ENCODE assay signal across 8 cellular contexts in the genomic region with DNA sequence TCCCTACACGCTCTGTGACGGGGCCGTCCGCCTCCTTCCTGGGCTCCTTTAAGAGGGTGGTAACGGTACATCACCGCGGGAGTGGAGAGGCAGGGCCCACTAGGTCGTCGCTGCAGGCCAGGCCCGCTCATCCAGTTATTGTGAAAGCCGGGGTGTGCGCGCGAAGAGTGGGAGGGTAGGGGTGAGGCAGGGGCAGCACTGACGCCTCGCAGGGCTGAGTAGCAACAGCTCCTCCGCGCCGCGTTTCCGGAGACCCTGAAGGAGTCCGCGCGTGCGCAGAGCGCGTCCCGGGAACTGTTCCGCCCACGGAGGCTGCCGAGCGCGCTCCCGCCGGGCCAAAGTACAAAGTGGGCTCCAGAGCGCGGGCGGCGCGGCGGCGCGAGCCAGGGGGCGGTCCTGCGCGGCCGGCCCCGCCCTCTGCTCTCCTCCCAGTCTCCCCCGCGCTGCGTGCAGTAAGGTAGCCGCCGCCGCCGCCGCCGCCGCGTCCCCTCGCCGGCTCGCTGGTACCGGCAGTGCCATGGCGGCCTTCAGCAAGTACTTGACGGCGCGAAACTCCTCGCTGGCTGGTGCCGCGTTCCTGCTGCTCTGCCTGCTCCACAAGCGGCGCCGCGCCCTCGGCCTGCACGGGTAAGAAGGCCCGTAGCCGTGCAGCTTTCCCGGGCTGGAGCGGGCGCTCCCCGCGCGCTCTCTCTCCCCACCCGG. TPM values are rescaled to one million over a fixed set of nuclear protein-coding genes. Genes with fewer than 3 reads are reported as not detected.
DNase-seq lines count a peak whose midpoint lies in the region; ATAC-seq and TF ChIP-seq lines count a peak whose summit lies in the region.

A gene (plus strand): TSS at position 428 of the 702 bp plus-strand sequence. CDS start 90 bp downstream, at position 518.

- peaks cover 14% of the 10 kb centered on the region for H4K20me1 ChIP-seq in SK-N-SH (ENCODE audit: insufficient read depth)

- peak within 1 kb of the TSS; percentile 85 to 98 for H3K27ac ChIP-seq in SK-N-SH (ENCODE audit: low read depth in 2 of 2, low read length in 1 of 2)
- peak within 1 kb of the TSS; percentile 98 for H3K27ac ChIP-seq in suprapubic skin

- peaks cover 12% of the 10 kb centered on the region for H3F3A ChIP-seq in SK-N-SH (replicated peaks; ENCODE audit: insufficient read depth)

- DNase-seq in NCI-H1092 (lab: John Stamatoyannopoulos, UW) (peak; percentile 96), SK-N-SH (peak; percentile 96), globus pallidus (ENCODE audit: low spot score) (peak; percentile 96), occipital lobe (lab: John Stamatoyannopoulos, UW) (peak; percentile 92), suprapubic skin (ENCODE audit: low spot score in 2 of 2) (peak; percentile 98)
- peak; percentile 97 for DNase-seq in activated naive CD4-positive, alpha-beta T cell treated with anti-CD3 and anti-CD28 coated beads, Interleukin-2, amount 50 U/mL, for 16 hours

- no peak for TF ChIP-seq CTCF in SK-N-SH (IDR thresholded peaks at IDR 0.05)
- no peak for TF ChIP-seq CTCF in suprapubic skin (IDR thresholded peaks at IDR 0.05)

- TF ChIP-seq POLR2A in suprapubic skin (IDR thresholded peaks at IDR 0.05) = peak; percentile 3 to 46

- H3K9ac ChIP-seq in SK-N-SH = peak within 1 kb of the TSS; percentile 80

- H3K4me1 ChIP-seq in SK-N-SH (ENCODE audit: control insufficient read depth in 1 of 2, insufficient read depth in 2 of 2, low read depth in 1 of 2, low read length in 1 of 2) = peaks cover 22 to 24% of the 10 kb centered on the region in 2 experiments
- peaks cover 47% of the 10 kb centered on the region for H3K4me1 ChIP-seq in suprapubic skin

- ATAC-seq in HG02588 (IDR thresholded peaks at IDR 0.05; ENCODE audit: unreplicated experiment) = peak; percentile 96

- H3K27me3 ChIP-seq in SK-N-SH (ENCODE audit: insufficient read depth) (no peaks in the 10 kb centered on the region), suprapubic skin (no peaks in the 10 kb centered on the region)

- TF ChIP-seq EP300 in SK-N-SH (IDR thresholded peaks at IDR 0.05; ENCODE audit: borderline replicate concordance in 1 of 2, low read depth in 1 of 2, low read length in 1 of 2) = no peak
- no peak for TF ChIP-seq EP300 in suprapubic skin (IDR thresholded peaks at IDR 0.05)

- POLR2A ChIA-PET in SK-N-SH (lab: Yijun Ruan, JAX) = interaction anchor here (0.6 to 1.9 kb wide), 4 partner anchors 14 to 871 kb away, joined by 3 to 5 read pairs (median 4); no protein-coding TSS in a partner anchor

- TF ChIP-seq RAD21 in SK-N-SH (IDR thresholded peaks at IDR 0.05; ENCODE audit: low read length) = no peak

- no peaks in the 10 kb centered on the region for H3K36me3 ChIP-seq in SK-N-SH (replicated peaks in 1 of 2; ENCODE audit: control insufficient read depth in 1 of 2, insufficient read depth in 2 of 2, low read length in 1 of 2)
- H3K36me3 ChIP-seq in suprapubic skin = no peaks in the 10 kb centered on the region

- WGBS in SK-N-SH (ENCODE audit: low lambda C conversion rate) = under 1% methylated on average over 21 of the region's 85 CpGs
- WGBS in suprapubic skin = 2% methylated on average over 18 of the region's 85 CpGs

- peaks cover 42% of the 10 kb centered on the region for H3K79me2 ChIP-seq in SK-N-SH (ENCODE audit: insufficient read depth)

- H3K4me3 ChIP-seq in GM08714 (ENCODE audit: low read length) = peak within 1 kb of the TSS; percentile 81
- H3K4me3 ChIP-seq in SK-N-SH (ENCODE audit: low read depth in 2 of 2, low read length in 1 of 2) = peak within 1 kb of the TSS; percentile 78 to 96
- H3K4me3 ChIP-seq in suprapubic skin = peak within 1 kb of the TSS; percentile 98

- CTCF ChIA-PET in SK-N-SH (lab: Yijun Ruan, JAX) = interaction anchor here (1.3 to 2.1 kb wide), 3 partner anchors 23 to 387 kb away, joined by 3 to 11 read pairs (median 3); no protein-coding TSS in a partner anchor

- no peaks in the 10 kb centered on the region for H3K9me2 ChIP-seq in SK-N-SH

- H3K4me2 ChIP-seq in SK-N-SH = peak within 1 kb of the TSS; percentile 80

- H2AFZ ChIP-seq in SK-N-SH (ENCODE audit: low read depth) = peak within 1 kb of the TSS; percentile 95

- H3K9me3 ChIP-seq in SK-N-SH (no peaks in the 10 kb centered on the region), suprapubic skin (no peaks in the 10 kb centered on the region)

TF ChIP-seq in SK-N-SH, 30 proteins besides CTCF, POLR2A, EP300 and RAD21 (continues in another document):
- TF ChIP-seq, protein P1, sequence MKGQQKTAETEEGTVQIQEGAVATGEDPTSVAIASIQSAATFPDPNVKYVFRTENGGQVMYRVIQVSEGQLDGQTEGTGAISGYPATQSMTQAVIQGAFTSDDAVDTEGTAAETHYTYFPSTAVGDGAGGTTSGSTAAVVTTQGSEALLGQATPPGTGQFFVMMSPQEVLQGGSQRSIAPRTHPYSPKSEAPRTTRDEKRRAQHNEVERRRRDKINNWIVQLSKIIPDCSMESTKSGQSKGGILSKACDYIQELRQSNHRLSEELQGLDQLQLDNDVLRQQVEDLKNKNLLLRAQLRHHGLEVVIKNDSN (IDR thresholded peaks at IDR 0.05; ENCODE audit: borderline replicate concordance, low read depth) = no peak
- TF ChIP-seq JUND (IDR thresholded peaks at IDR 0.05) (no peak), NRF1 (IDR thresholded peaks at IDR 0.05; ENCODE audit: low read depth, low read length) (peak; percentile 84), FOXJ3 (CRISPR knock-in tag; IDR thresholded peaks at IDR 0.05) (0 out of 2 replicates have a peak, but pooled peaks have one; percentile 13), MXI1 (IDR thresholded peaks at IDR 0.05; ENCODE audit: low read depth, low read length) (no peak; the same call in 1 of the 2 replicates), SIN3A (IDR thresholded peaks at IDR 0.05; ENCODE audit: borderline replicate concordance, low read depth, low read length) (peak; percentile 45; the same call in 1 of the 2 replicates), TAF1 (IDR thresholded peaks at IDR 0.05; ENCODE audit: borderline replicate concordance, low read depth, low read length) (peak; percentile 48; the same call in 1 of the 2 replicates), FOSL2 (IDR thresholded peaks at IDR 0.05; ENCODE audit: borderline replicate concordance, low read depth) (no peak), POLR2AphosphoS5 (IDR thresholded peaks at IDR 0.05; ENCODE audit: low read depth, low read length) (peak; percentile 82), MEF2A (IDR thresholded peaks at IDR 0.05; ENCODE audit: borderline replicate concordance, low read depth) (no peak), RCOR1 (IDR thresholded peaks at IDR 0.05; ENCODE audit: low read length) (0 out of 2 replicates have a peak, but pooled peaks have one; percentile 23), GATA2 (CRISPR knock-in tag; IDR thresholded peaks at IDR 0.05) (peak; percentile 34; the same call in 1 of the 2 replicates), RFX5 (IDR thresholded peaks at IDR 0.05; ENCODE audit: low read length) (peak; percentile 38; the same call in 1 of the 2 replicates), NFIC (IDR thresholded peaks at IDR 0.05; ENCODE audit: borderline replicate concordance) (no peak), SMC3 (IDR thresholded peaks at IDR 0.05; ENCODE audit: low read depth, low read length) (no peak), CHD2 (IDR thresholded peaks at IDR 0.05; ENCODE audit: low read length, partially characterized antibody) (peak; percentile 59), RXRA (IDR thresholded peaks at IDR 0.05; ENCODE audit: borderline replicate concordance, low read depth) (no peak)
- TF ChIP-seq, protein P2, sequence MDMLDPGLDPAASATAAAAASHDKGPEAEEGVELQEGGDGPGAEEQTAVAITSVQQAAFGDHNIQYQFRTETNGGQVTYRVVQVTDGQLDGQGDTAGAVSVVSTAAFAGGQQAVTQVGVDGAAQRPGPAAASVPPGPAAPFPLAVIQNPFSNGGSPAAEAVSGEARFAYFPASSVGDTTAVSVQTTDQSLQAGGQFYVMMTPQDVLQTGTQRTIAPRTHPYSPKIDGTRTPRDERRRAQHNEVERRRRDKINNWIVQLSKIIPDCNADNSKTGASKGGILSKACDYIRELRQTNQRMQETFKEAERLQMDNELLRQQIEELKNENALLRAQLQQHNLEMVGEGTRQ (IDR thresholded peaks at IDR 0.05; ENCODE audit: borderline replicate concordance, low read depth, low read length) = no peak
- TF ChIP-seq, protein P3, sequence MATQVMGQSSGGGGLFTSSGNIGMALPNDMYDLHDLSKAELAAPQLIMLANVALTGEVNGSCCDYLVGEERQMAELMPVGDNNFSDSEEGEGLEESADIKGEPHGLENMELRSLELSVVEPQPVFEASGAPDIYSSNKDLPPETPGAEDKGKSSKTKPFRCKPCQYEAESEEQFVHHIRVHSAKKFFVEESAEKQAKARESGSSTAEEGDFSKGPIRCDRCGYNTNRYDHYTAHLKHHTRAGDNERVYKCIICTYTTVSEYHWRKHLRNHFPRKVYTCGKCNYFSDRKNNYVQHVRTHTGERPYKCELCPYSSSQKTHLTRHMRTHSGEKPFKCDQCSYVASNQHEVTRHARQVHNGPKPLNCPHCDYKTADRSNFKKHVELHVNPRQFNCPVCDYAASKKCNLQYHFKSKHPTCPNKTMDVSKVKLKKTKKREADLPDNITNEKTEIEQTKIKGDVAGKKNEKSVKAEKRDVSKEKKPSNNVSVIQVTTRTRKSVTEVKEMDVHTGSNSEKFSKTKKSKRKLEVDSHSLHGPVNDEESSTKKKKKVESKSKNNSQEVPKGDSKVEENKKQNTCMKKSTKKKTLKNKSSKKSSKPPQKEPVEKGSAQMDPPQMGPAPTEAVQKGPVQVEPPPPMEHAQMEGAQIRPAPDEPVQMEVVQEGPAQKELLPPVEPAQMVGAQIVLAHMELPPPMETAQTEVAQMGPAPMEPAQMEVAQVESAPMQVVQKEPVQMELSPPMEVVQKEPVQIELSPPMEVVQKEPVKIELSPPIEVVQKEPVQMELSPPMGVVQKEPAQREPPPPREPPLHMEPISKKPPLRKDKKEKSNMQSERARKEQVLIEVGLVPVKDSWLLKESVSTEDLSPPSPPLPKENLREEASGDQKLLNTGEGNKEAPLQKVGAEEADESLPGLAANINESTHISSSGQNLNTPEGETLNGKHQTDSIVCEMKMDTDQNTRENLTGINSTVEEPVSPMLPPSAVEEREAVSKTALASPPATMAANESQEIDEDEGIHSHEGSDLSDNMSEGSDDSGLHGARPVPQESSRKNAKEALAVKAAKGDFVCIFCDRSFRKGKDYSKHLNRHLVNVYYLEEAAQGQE (IDR thresholded peaks at IDR 0.05; ENCODE audit: low read depth, low read length) = peak; percentile 6; the same call in 1 of the 2 replicates
- TF ChIP-seq, protein P4, sequence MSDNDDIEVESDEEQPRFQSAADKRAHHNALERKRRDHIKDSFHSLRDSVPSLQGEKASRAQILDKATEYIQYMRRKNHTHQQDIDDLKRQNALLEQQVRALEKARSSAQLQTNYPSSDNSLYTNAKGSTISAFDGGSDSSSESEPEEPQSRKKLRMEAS (IDR thresholded peaks at IDR 0.05; ENCODE audit: low read depth) = peak; percentile 72

RNA-seq across cellular contexts. Expression of the gene that starts here (rescaled TPM):
- 6.5 and 8.7 TPM in 2 replicates for polyA plus RNA-seq in SK-N-SH (2012; rRNA removed)
- 11.1 and 12.5 TPM in 2 replicates for polyA plus RNA-seq in SK-N-SH (2012; cell fraction: cytosol; rRNA removed)
- polyA plus RNA-seq in SK-N-SH (2012; cell fraction: nucleus; rRNA removed) = 5.2 and 14.4 TPM in 2 replicates
- total RNA-seq in occipital lobe (110 TPM), suprapubic skin (10 to 100 TPM; 27.6 to 46.5 (median 39.8) TPM)

Comparison
In these comparisons a context has a peak if more than half of its experiments do, and no peak if none do; other contexts are left out.
1. Peak in every context shown above with its lines: DNase-seq, ATAC-seq, H3K4me3 ChIP-seq and H3K27ac ChIP-seq.